In the genomic region with DNA sequence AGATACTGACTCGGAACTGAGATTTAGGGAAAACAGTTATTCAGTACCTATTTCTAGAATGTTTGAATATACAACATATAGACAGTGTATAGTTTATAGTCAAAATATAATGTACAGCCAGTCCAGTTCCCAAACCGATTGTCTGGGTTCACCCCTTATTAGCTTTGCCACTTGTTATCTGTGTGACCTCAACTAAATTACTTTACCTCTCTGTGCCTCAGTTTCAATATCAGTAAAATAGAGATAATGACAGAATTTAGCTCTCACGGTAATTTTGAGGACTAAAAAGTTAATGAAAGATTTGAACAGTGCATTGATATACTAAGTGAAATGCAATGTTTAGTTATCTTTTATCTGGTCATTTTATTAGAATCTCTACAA, we compare ENCODE assay signal across 1 cellular context.
TF ChIP-seq lines count a peak whose summit lies in the region.

No MANE protein-coding gene starts in this region.

TF ChIP-seq in K562, 482 proteins besides CTCF, POLR2A, EP300 and RAD21 (continued from another document):
- TF ChIP-seq, protein P1, sequence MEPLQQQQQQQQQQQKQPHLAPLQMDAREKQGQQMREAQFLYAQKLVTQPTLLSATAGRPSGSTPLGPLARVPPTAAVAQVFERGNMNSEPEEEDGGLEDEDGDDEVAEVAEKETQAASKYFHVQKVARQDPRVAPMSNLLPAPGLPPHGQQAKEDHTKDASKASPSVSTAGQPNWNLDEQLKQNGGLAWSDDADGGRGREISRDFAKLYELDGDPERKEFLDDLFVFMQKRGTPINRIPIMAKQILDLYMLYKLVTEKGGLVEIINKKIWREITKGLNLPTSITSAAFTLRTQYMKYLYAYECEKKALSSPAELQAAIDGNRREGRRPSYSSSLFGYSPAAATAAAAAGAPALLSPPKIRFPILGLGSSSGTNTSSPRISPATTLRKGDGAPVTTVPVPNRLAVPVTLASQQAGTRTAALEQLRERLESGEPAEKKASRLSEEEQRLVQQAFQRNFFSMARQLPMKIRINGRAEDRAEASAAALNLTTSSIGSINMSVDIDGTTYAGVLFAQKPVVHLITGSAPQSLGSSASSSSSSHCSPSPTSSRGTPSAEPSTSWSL (CRISPR knock-in tag; IDR thresholded peaks at IDR 0.05; ENCODE audit: borderline replicate concordance), result no peak
- 0 out of 2 replicates have a peak, but pooled peaks have one; percentile 35 for TF ChIP-seq PTRF (tag; IDR thresholded peaks at IDR 0.05)
- TF ChIP-seq ILK (tag; IDR thresholded peaks at IDR 0.05; ENCODE audit: borderline replicate concordance, low read depth), result no peak
- no peak for TF ChIP-seq SNIP1 (IDR thresholded peaks at IDR 0.05; ENCODE audit: low read depth)
- TF ChIP-seq NR2C2 (CRISPR knock-in tag; IDR thresholded peaks at IDR 0.05), result no peak
- no peak for TF ChIP-seq NR2C2 (tag; IDR thresholded peaks at IDR 0.05)
- TF ChIP-seq E2F3 (CRISPR knock-in tag; IDR thresholded peaks at IDR 0.05), result no peak
- TF ChIP-seq CAMTA2 (CRISPR knock-in tag; conservative IDR thresholded peaks at IDR 0.05), result no peak
- TF ChIP-seq ZNF3 (CRISPR knock-in tag; IDR thresholded peaks at IDR 0.05), result no peak
- no peak for TF ChIP-seq ZFX (CRISPR knock-in tag; IDR thresholded peaks at IDR 0.05)
- TF ChIP-seq POLR2H (tag; IDR thresholded peaks at IDR 0.05; ENCODE audit: low read depth), result no peak
- peak; percentile 85 for TF ChIP-seq BCOR (IDR thresholded peaks at IDR 0.05)
- no peak for TF ChIP-seq ZNF444 (CRISPR knock-in tag; IDR thresholded peaks at IDR 0.05)
- TF ChIP-seq CBX1 (IDR thresholded peaks at IDR 0.05; ENCODE audit: low read depth), result no peak
- TF ChIP-seq ZNF766 (CRISPR knock-in tag; conservative IDR thresholded peaks at IDR 0.05), result no peak
- TF ChIP-seq TEAD2 (tag; IDR thresholded peaks at IDR 0.05), result no peak
- no peak for TF ChIP-seq KLF1 (tag; IDR thresholded peaks at IDR 0.05)
